In the genomic region with DNA sequence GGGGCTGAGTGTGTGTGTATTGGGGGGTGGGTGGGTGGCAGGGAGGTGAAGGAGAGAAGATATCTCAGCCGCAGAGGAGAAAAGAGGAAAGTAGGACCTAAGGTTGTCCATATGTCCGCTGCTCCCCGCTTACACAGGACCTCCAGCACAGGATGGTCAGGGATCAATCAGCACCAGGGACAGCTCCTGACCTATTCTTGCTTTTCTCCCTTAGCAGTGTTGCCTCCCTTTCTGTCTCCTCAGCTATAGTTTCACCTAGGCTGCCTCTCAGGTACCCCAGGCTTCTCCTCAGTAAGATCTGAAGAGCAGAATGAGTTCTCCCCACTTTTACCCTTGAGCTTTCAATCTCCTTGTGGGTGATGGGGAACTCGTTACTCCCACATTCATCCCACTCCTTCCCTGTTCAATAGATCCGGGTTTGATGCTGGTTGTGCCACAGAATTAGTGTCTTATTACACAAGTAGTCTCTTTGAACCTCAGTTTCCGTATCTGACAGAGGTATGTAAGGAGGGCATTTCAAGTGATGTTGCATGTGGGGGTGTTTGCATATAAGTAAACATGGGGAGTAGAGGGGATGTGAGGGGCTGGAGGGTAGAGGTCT, we compare ENCODE assay signal across 1 cellular context.
TF ChIP-seq lines count a peak whose summit lies in the region.

No MANE protein-coding gene starts in this region.

TF ChIP-seq in K562, 482 proteins besides CTCF, POLR2A, EP300 and RAD21 (continued from another document and continues in another):
- TF ChIP-seq, protein P1, sequence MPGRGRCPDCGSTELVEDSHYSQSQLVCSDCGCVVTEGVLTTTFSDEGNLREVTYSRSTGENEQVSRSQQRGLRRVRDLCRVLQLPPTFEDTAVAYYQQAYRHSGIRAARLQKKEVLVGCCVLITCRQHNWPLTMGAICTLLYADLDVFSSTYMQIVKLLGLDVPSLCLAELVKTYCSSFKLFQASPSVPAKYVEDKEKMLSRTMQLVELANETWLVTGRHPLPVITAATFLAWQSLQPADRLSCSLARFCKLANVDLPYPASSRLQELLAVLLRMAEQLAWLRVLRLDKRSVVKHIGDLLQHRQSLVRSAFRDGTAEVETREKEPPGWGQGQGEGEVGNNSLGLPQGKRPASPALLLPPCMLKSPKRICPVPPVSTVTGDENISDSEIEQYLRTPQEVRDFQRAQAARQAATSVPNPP (IDR thresholded peaks at IDR 0.05; ENCODE audit: borderline replicate concordance, insufficient read depth, insufficient read length) = no peak
- TF ChIP-seq EP400 (IDR thresholded peaks at IDR 0.05) (no peak), ZNF24 (IDR thresholded peaks at IDR 0.05) (no peak), KLF13 (tag; IDR thresholded peaks at IDR 0.05; ENCODE audit: borderline replicate concordance, low read depth) (no peak), GABPA (tag; conservative IDR thresholded peaks at IDR 0.05; ENCODE audit: low read depth) (no peak), STAT5A (IDR thresholded peaks at IDR 0.05; ENCODE audit: borderline replicate concordance, low read length) (no peak), ZEB2 (IDR thresholded peaks at IDR 0.05) (no peak), HNRNPLL (IDR thresholded peaks at IDR 0.05; ENCODE audit: low read depth, low read length, poor library complexity, severe bottlenecking) (no peak), ASH1L (IDR thresholded peaks at IDR 0.05; ENCODE audit: borderline replicate concordance, low read depth, partially characterized antibody) (no peak), ZKSCAN3 (CRISPR knock-in tag; IDR thresholded peaks at IDR 0.05) (no peak), ZNF695 (CRISPR knock-in tag; IDR thresholded peaks at IDR 0.05) (no peak), ZNF551 (CRISPR knock-in tag; IDR thresholded peaks at IDR 0.05) (no peak), ZNF778 (CRISPR knock-in tag; IDR thresholded peaks at IDR 0.05) (no peak), BRD4 (IDR thresholded peaks at IDR 0.05) (no peak), ILF3 (IDR thresholded peaks at IDR 0.05; ENCODE audit: borderline replicate concordance) (no peak), ZNF408 (CRISPR knock-in tag; IDR thresholded peaks at IDR 0.05; ENCODE audit: low read depth) (no peak), GTF2F1 (IDR thresholded peaks at IDR 0.05; ENCODE audit: low read depth, low read length) (no peak), TBL1XR1 (IDR thresholded peaks at IDR 0.05; ENCODE audit: low read length in 2 of 2) (no peak), EWSR1 (IDR thresholded peaks at IDR 0.05; ENCODE audit: borderline replicate concordance, low read depth, partially characterized antibody) (no peak), RFX7 (CRISPR knock-in tag; IDR thresholded peaks at IDR 0.05) (no peak), DACH1 (IDR thresholded peaks at IDR 0.05; ENCODE audit: partially characterized antibody) (no peak), SMARCB1 (IDR thresholded peaks at IDR 0.05; ENCODE audit: insufficient read length, low read depth) (no peak), NFXL1 (CRISPR knock-in tag; IDR thresholded peaks at IDR 0.05) (no peak), RBM25 (IDR thresholded peaks at IDR 0.05; ENCODE audit: low read depth, low read length, severe bottlenecking) (no peak), HNRNPH1 (optimal IDR thresholded peaks at IDR 0.05; ENCODE audit: low read depth, low read length) (no peak), HDAC8 (tag; IDR thresholded peaks at IDR 0.05) (no peak), KLF16 (IDR thresholded peaks at IDR 0.05) (no peak), ZNF785 (CRISPR knock-in tag; IDR thresholded peaks at IDR 0.05) (no peak), ZNF444 (CRISPR knock-in tag; IDR thresholded peaks at IDR 0.05) (no peak), TEAD4 (IDR thresholded peaks at IDR 0.05; ENCODE audit: low read length) (no peak), TEAD4 (CRISPR knock-in tag; IDR thresholded peaks at IDR 0.05; ENCODE audit: borderline replicate concordance) (no peak), ZNF77 (CRISPR knock-in tag; IDR thresholded peaks at IDR 0.05) (no peak), RFX5 (IDR thresholded peaks at IDR 0.05; ENCODE audit: low read depth, low read length) (no peak), ZC3H11A (IDR thresholded peaks at IDR 0.05; ENCODE audit: low read depth, low read length) (no peak), SRF (CRISPR knock-in tag; IDR thresholded peaks at IDR 0.05) (peak in 1 of 2 experiments; percentile 53; a peak in 1 of 4 replicates), ZNF239 (CRISPR knock-in tag; IDR thresholded peaks at IDR 0.05) (no peak), RCOR1 (IDR thresholded peaks at IDR 0.05; ENCODE audit: borderline replicate concordance in 1 of 2, low read depth in 2 of 2, low read length in 2 of 2) (peak in 1 of 2 experiments; percentile 52; a peak in 1 of 4 replicates), NBN (IDR thresholded peaks at IDR 0.05; ENCODE audit: low read depth) (no peak), PTTG1 (tag; IDR thresholded peaks at IDR 0.05; ENCODE audit: low read depth) (no peak)
- TF ChIP-seq, protein P2, sequence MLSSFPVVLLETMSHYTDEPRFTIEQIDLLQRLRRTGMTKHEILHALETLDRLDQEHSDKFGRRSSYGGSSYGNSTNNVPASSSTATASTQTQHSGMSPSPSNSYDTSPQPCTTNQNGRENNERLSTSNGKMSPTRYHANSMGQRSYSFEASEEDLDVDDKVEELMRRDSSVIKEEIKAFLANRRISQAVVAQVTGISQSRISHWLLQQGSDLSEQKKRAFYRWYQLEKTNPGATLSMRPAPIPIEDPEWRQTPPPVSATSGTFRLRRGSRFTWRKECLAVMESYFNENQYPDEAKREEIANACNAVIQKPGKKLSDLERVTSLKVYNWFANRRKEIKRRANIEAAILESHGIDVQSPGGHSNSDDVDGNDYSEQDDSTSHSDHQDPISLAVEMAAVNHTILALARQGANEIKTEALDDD (IDR thresholded peaks at IDR 0.05) = no peak
- TF ChIP-seq, protein P3, sequence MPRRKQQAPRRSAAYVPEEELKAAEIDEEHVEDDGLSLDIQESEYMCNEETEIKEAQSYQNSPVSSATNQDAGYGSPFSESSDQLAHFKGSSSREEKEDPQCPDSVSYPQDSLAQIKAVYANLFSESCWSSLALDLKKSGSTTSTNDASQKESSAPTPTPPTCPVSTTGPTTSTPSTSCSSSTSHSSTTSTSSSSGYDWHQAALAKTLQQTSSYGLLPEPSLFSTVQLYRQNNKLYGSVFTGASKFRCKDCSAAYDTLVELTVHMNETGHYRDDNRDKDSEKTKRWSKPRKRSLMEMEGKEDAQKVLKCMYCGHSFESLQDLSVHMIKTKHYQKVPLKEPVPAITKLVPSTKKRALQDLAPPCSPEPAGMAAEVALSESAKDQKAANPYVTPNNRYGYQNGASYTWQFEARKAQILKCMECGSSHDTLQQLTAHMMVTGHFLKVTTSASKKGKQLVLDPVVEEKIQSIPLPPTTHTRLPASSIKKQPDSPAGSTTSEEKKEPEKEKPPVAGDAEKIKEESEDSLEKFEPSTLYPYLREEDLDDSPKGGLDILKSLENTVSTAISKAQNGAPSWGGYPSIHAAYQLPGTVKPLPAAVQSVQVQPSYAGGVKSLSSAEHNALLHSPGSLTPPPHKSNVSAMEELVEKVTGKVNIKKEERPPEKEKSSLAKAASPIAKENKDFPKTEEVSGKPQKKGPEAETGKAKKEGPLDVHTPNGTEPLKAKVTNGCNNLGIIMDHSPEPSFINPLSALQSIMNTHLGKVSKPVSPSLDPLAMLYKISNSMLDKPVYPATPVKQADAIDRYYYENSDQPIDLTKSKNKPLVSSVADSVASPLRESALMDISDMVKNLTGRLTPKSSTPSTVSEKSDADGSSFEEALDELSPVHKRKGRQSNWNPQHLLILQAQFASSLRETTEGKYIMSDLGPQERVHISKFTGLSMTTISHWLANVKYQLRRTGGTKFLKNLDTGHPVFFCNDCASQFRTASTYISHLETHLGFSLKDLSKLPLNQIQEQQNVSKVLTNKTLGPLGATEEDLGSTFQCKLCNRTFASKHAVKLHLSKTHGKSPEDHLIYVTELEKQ (CRISPR knock-in tag; IDR thresholded peaks at IDR 0.05) = no peak
- TF ChIP-seq, protein P4, sequence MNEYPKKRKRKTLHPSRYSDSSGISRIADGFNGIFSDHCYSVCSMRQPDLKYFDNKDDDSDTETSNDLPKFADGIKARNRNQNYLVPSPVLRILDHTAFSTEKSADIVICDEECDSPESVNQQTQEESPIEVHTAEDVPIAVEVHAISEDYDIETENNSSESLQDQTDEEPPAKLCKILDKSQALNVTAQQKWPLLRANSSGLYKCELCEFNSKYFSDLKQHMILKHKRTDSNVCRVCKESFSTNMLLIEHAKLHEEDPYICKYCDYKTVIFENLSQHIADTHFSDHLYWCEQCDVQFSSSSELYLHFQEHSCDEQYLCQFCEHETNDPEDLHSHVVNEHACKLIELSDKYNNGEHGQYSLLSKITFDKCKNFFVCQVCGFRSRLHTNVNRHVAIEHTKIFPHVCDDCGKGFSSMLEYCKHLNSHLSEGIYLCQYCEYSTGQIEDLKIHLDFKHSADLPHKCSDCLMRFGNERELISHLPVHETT (CRISPR knock-in tag; conservative IDR thresholded peaks at IDR 0.05 in 1 of 2, IDR thresholded peaks at IDR 0.05 in 1 of 2) = no peak
- TF ChIP-seq, protein P5, sequence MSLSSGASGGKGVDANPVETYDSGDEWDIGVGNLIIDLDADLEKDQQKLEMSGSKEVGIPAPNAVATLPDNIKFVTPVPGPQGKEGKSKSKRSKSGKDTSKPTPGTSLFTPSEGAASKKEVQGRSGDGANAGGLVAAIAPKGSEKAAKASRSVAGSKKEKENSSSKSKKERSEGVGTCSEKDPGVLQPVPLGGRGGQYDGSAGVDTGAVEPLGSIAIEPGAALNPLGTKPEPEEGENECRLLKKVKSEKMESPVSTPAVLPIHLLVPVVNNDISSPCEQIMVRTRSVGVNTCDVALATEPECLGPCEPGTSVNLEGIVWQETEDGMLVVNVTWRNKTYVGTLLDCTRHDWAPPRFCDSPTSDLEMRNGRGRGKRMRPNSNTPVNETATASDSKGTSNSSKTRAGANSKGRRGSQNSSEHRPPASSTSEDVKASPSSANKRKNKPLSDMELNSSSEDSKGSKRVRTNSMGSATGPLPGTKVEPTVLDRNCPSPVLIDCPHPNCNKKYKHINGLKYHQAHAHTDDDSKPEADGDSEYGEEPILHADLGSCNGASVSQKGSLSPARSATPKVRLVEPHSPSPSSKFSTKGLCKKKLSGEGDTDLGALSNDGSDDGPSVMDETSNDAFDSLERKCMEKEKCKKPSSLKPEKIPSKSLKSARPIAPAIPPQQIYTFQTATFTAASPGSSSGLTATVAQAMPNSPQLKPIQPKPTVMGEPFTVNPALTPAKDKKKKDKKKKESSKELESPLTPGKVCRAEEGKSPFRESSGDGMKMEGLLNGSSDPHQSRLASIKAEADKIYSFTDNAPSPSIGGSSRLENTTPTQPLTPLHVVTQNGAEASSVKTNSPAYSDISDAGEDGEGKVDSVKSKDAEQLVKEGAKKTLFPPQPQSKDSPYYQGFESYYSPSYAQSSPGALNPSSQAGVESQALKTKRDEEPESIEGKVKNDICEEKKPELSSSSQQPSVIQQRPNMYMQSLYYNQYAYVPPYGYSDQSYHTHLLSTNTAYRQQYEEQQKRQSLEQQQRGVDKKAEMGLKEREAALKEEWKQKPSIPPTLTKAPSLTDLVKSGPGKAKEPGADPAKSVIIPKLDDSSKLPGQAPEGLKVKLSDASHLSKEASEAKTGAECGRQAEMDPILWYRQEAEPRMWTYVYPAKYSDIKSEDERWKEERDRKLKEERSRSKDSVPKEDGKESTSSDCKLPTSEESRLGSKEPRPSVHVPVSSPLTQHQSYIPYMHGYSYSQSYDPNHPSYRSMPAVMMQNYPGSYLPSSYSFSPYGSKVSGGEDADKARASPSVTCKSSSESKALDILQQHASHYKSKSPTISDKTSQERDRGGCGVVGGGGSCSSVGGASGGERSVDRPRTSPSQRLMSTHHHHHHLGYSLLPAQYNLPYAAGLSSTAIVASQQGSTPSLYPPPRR (CRISPR knock-in tag; IDR thresholded peaks at IDR 0.05; ENCODE audit: borderline replicate concordance) = no peak
- TF ChIP-seq, protein P6, sequence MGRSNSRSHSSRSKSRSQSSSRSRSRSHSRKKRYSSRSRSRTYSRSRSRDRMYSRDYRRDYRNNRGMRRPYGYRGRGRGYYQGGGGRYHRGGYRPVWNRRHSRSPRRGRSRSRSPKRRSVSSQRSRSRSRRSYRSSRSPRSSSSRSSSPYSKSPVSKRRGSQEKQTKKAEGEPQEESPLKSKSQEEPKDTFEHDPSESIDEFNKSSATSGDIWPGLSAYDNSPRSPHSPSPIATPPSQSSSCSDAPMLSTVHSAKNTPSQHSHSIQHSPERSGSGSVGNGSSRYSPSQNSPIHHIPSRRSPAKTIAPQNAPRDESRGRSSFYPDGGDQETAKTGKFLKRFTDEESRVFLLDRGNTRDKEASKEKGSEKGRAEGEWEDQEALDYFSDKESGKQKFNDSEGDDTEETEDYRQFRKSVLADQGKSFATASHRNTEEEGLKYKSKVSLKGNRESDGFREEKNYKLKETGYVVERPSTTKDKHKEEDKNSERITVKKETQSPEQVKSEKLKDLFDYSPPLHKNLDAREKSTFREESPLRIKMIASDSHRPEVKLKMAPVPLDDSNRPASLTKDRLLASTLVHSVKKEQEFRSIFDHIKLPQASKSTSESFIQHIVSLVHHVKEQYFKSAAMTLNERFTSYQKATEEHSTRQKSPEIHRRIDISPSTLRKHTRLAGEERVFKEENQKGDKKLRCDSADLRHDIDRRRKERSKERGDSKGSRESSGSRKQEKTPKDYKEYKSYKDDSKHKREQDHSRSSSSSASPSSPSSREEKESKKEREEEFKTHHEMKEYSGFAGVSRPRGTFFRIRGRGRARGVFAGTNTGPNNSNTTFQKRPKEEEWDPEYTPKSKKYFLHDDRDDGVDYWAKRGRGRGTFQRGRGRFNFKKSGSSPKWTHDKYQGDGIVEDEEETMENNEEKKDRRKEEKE (IDR thresholded peaks at IDR 0.05; ENCODE audit: borderline replicate concordance in 1 of 2, control insufficient read depth in 1 of 2, low read depth in 2 of 2, low read length in 1 of 2) = no peak
- TF ChIP-seq, protein P7, sequence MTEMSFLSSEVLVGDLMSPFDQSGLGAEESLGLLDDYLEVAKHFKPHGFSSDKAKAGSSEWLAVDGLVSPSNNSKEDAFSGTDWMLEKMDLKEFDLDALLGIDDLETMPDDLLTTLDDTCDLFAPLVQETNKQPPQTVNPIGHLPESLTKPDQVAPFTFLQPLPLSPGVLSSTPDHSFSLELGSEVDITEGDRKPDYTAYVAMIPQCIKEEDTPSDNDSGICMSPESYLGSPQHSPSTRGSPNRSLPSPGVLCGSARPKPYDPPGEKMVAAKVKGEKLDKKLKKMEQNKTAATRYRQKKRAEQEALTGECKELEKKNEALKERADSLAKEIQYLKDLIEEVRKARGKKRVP (CRISPR knock-in tag; IDR thresholded peaks at IDR 0.05) = no peak
- TF ChIP-seq, protein P8, sequence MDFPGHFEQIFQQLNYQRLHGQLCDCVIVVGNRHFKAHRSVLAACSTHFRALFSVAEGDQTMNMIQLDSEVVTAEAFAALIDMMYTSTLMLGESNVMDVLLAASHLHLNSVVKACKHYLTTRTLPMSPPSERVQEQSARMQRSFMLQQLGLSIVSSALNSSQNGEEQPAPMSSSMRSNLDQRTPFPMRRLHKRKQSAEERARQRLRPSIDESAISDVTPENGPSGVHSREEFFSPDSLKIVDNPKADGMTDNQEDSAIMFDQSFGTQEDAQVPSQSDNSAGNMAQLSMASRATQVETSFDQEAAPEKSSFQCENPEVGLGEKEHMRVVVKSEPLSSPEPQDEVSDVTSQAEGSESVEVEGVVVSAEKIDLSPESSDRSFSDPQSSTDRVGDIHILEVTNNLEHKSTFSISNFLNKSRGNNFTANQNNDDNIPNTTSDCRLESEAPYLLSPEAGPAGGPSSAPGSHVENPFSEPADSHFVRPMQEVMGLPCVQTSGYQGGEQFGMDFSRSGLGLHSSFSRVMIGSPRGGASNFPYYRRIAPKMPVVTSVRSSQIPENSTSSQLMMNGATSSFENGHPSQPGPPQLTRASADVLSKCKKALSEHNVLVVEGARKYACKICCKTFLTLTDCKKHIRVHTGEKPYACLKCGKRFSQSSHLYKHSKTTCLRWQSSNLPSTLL (IDR thresholded peaks at IDR 0.05) = no peak
